ENCODE assay signal across 9 cellular contexts in genomic region chr17:75557075-75557851, GRCh38. TPM values are rescaled to one million over a fixed set of nuclear protein-coding genes. Genes with fewer than 3 reads are reported as not detected.
DNase-seq lines count a peak whose midpoint lies in the region; ATAC-seq and TF ChIP-seq lines count a peak whose summit lies in the region.
"Had no signal": no experiment of that assay in that cellular context is flagged by ENCODE, and none has a peak within 500 bp of the region (broad histone marks: within the 10 kb centered on the region; RNA-seq: fewer than 3 reads in every experiment).

No MANE protein-coding gene starts in this region.

- no peaks in the 10 kb centered on the region for H3K9me2 ChIP-seq in MM.1S (replicated peaks; ENCODE audit: insufficient read depth, low read length)

- peaks cover 20% of the 10 kb centered on the region for H3K4me1 Mint-ChIP-seq in mesothelial cell of epicardium

- no peaks in the 10 kb centered on the region for H3F3A ChIP-seq in MM.1S (ENCODE audit: insufficient read depth, low read length)

- H3K36me3 Mint-ChIP-seq in mesothelial cell of epicardium, result no peaks in the 10 kb centered on the region

- no peaks in the 10 kb centered on the region for H3K4me1 ChIP-seq in MM.1S (ENCODE audit: low read length)

- H3K27me3 Mint-ChIP-seq in mesothelial cell of epicardium (ENCODE audit: low read depth), result no peaks in the 10 kb centered on the region

- peak overlapping the region; percentile 82 for H3K27ac Mint-ChIP-seq in mesothelial cell of epicardium

- DNase-seq in Ammon's horn (ENCODE audit: low spot score) (peak; percentile 85), NCI-H2081 (lab: John Stamatoyannopoulos, UW) (peak; percentile 68 to 83), cerebellum (ENCODE audit: low spot score) (peak; percentile 87), mesothelial cell of epicardium (ENCODE audit: low spot score in 2 of 2, unreplicated experiment in 2 of 2) (no peak), GM19240 (ENCODE audit: insufficient read length, low spot score) (no peak), MM.1S (no peak)
- no peak for DNase-seq in stimulated activated CD4-positive, alpha-beta T cell treated with anti-CD3 and anti-CD28 coated beads, Interleukin-4, amount 100 ng/mL, for 4 hours
- DNase-seq: tibial artery had no signal

- no peak overlapping the region for H3K27ac ChIP-seq in MM.1S (ENCODE audit: low read length)
- H3K27ac ChIP-seq: tibial artery had no signal

- TF ChIP-seq CTCF in mesothelial cell of epicardium (IDR thresholded peaks at IDR 0.05; ENCODE audit: unreplicated experiment) (no peak), MM.1S (IDR thresholded peaks at IDR 0.05; ENCODE audit: low read length) (no peak)

- no peaks in the 10 kb centered on the region for H3K9me3 Mint-ChIP-seq in mesothelial cell of epicardium

- H3K27me3 ChIP-seq in MM.1S (replicated peaks; ENCODE audit: insufficient read depth, low read length), result no peaks in the 10 kb centered on the region
- H3K27me3 ChIP-seq: tibial artery had no signal

- no peak overlapping the region for H3K4me2 ChIP-seq in MM.1S (ENCODE audit: low read depth, low read length)

- H3K79me2 ChIP-seq in MM.1S (ENCODE audit: low read length), result no peaks in the 10 kb centered on the region

- H3K4me3 Mint-ChIP-seq in mesothelial cell of epicardium, result no peak overlapping the region

- no peaks in the 10 kb centered on the region for H4K20me1 ChIP-seq in MM.1S (ENCODE audit: insufficient read depth, low read length)

- H3K9me3 ChIP-seq in MM.1S (replicated peaks; ENCODE audit: insufficient read depth, low read length), result no peaks in the 10 kb centered on the region
- H3K9me3 ChIP-seq: tibial artery had no signal

- no peak overlapping the region for H2AFZ ChIP-seq in MM.1S (ENCODE audit: low read length)

- H3K9ac ChIP-seq in MM.1S (ENCODE audit: low read length), result no peak overlapping the region

- no peak overlapping the region for H3K4me3 ChIP-seq in MM.1S (ENCODE audit: low read length)
- H3K4me3 ChIP-seq: tibial artery had no signal

- no peaks in the 10 kb centered on the region for H3K36me3 ChIP-seq in MM.1S (replicated peaks; ENCODE audit: insufficient read depth, low read length)
- H3K36me3 ChIP-seq: tibial artery had no signal

- ATAC-seq in HG02884 (IDR thresholded peaks at IDR 0.05; ENCODE audit: unreplicated experiment), result no peak

RNA-seq across cellular contexts. Expression of gene MYO15B, which starts 30.3 kb away (rescaled TPM):
- total RNA-seq in cerebellum (28.0 TPM), mesothelial cell of epicardium (257 to 281 TPM (median 277 TPM) in 3 replicates)

RNA-seq across cellular contexts. Expression of gene LLGL2, which starts 31.8 kb away (rescaled TPM):
- total RNA-seq in cerebellum (1.1 TPM), mesothelial cell of epicardium (29.8 to 33.1 TPM (median 31.9 TPM) in 3 replicates)

RNA-seq across cellular contexts. Expression of gene TSEN54, which starts 40.9 kb away (rescaled TPM):
- total RNA-seq in cerebellum (9.4 TPM), mesothelial cell of epicardium (27.2 to 31.8 TPM (median 31.8 TPM) in 3 replicates)

RNA-seq across cellular contexts. Expression of gene CASKIN2, which starts 41.9 kb away (rescaled TPM):
- total RNA-seq in cerebellum (7.3 TPM), mesothelial cell of epicardium (37.4 to 39.2 TPM (median 37.4 TPM) in 3 replicates)

Comparison
In these comparisons a context has a peak if more than half of its experiments do, and no peak if none do; other contexts are left out.
1. DNase-seq: peak in Ammon's horn (single experiment), NCI-H2081 (2 of 2) and cerebellum (single experiment); none in mesothelial cell of epicardium (0 of 2), stimulated activated CD4-positive, alpha-beta T cell treated with anti-CD3 and anti-CD28 coated beads, Interleukin-4, amount 100 ng/mL, for 4 hours (0 of 2), GM19240 (single experiment) and MM.1S (single experiment).
2. RNA of gene LLGL2, which starts 31.8 kb away (total RNA-seq): 29.8 to 33.1 TPM in mesothelial cell of epicardium; 1.1 TPM in cerebellum (single experiment); every median in the first group is over 10 times any median in the second.